Comparison of ENCODE assay signal across 15 cellular contexts in genomic region chrY:8622156-8622555, GRCh38.
DNase-seq lines count a peak whose midpoint lies in the region; ATAC-seq and TF ChIP-seq lines count a peak whose summit lies in the region.
"Had no signal": no experiment of that assay in that cellular context is flagged by ENCODE, and none has a peak within 500 bp of the region (broad histone marks: within the 10 kb centered on the region; RNA-seq: fewer than 3 reads in every experiment).

No MANE protein-coding gene starts in this region.

- no peaks in the 10 kb centered on the region for H3F3A ChIP-seq in smooth muscle cell (ENCODE audit: low read depth)

- H3K9me3 ChIP-seq in SJSA1 (replicated peaks) (no peaks in the 10 kb centered on the region), prostate gland (no peaks in the 10 kb centered on the region), smooth muscle cell (replicated peaks; ENCODE audit: low read depth) (no peaks in the 10 kb centered on the region)
- H3K9me3 ChIP-seq: BLaER1 treated with 17β-estradiol and CSF1 and Interleukin-3, amounts not matched to agents 10 nM and 100 nM had no signal

- no peak overlapping the region for H3K4me3 ChIP-seq in SJSA1
- H3K4me3 ChIP-seq in prostate gland: no peak overlapping the region
- H3K4me3 ChIP-seq in smooth muscle cell: no peak overlapping the region
- H3K4me3 ChIP-seq: BLaER1 treated with 17β-estradiol and CSF1 and Interleukin-3, amounts not matched to agents 10 nM and 100 nM had no signal

- H3K9me3 Mint-ChIP-seq in activated T-cell treated with anti-CD3 and anti-CD28 coated beads, Interleukin-2, amount 50 U/mL, for 4 hours: no peaks in the 10 kb centered on the region
- H3K9me3 Mint-ChIP-seq: CD8-positive, alpha-beta memory T cell had no signal

- H2AFZ ChIP-seq in smooth muscle cell (ENCODE audit: low read depth): no peak overlapping the region

- no peaks in the 10 kb centered on the region for H3K4me1 Mint-ChIP-seq in activated T-cell treated with anti-CD3 and anti-CD28 coated beads, Interleukin-2, amount 50 U/mL, for 4 hours (ENCODE audit: low read depth)
- H3K4me1 Mint-ChIP-seq: CD8-positive, alpha-beta memory T cell had no signal

- peak; percentile 6 for DNase-seq in NCI-H2196 (lab: John Stamatoyannopoulos, UW; ENCODE audit: unreplicated experiment)
- no peak for DNase-seq in NCI-H2196 treated with DMSO at 0.1 percent for 48 hours (lab: John Stamatoyannopoulos, UW; ENCODE audit: unreplicated experiment)
- peak; percentile 33 to 45 for DNase-seq in SJSA1 (ENCODE audit: low read depth in 1 of 2, low spot score in 2 of 2)
- peak; percentile 14 for DNase-seq in prostate gland (ENCODE audit: low spot score)
- no peak for DNase-seq in activated T-cell treated with anti-CD3 and anti-CD28 coated beads, Interleukin-2, amount 50 U/mL, for 4 hours
- no peak for DNase-seq in smooth muscle cell (lab: John Stamatoyannopoulos, UW; ENCODE audit: unreplicated experiment)
- DNase-seq in NCI-H1105 treated with DMSO at 0.1 percent for 48 hours (lab: John Stamatoyannopoulos, UW): no peak
- DNase-seq: CD8-positive, alpha-beta memory T cell; HCEC 1CT; NCI-H1417; NCI-H187 treated with DMSO at 0.1 percent for 48 hours; NCI-H69; SHP77 treated with DMSO at 0.1 percent for 48 hours had no signal

- WGBS in prostate gland: 17% methylated on average over 1 of the region's 1 CpG
- WGBS in smooth muscle cell (ENCODE audit: low lambda C conversion rate): no CpG with 5 or more reads among the region's 1 CpG

- no peaks in the 10 kb centered on the region for H3K36me3 Mint-ChIP-seq in activated T-cell treated with anti-CD3 and anti-CD28 coated beads, Interleukin-2, amount 50 U/mL, for 4 hours (ENCODE audit: insufficient read depth)
- H3K36me3 Mint-ChIP-seq: CD8-positive, alpha-beta memory T cell had no signal

- no peaks in the 10 kb centered on the region for H3K27me3 Mint-ChIP-seq in activated T-cell treated with anti-CD3 and anti-CD28 coated beads, Interleukin-2, amount 50 U/mL, for 4 hours (ENCODE audit: low read depth)
- H3K27me3 Mint-ChIP-seq: CD8-positive, alpha-beta memory T cell had no signal

- H3K4me2 ChIP-seq in smooth muscle cell: no peak overlapping the region
- H3K4me2 ChIP-seq: BLaER1 treated with 17β-estradiol and CSF1 and Interleukin-3, amounts not matched to agents 10 nM and 100 nM had no signal

- ATAC-seq in activated T-cell treated with anti-CD3 and anti-CD28 coated beads, Interleukin-2, amount 50 U/mL, for 4 hours: no peak
- no peak for ATAC-seq in GM21528 (IDR thresholded peaks at IDR 0.05; ENCODE audit: low FRiP score, unreplicated experiment)

- TF ChIP-seq CTCF in prostate gland (IDR thresholded peaks at IDR 0.05) (no peak), smooth muscle cell (IDR thresholded peaks at IDR 0.05; ENCODE audit: borderline replicate concordance, insufficient read depth, poor library complexity, severe bottlenecking) (no peak)

- no peaks in the 10 kb centered on the region for H4K20me1 ChIP-seq in smooth muscle cell (ENCODE audit: low read depth)
- H4K20me1 ChIP-seq: BLaER1 treated with 17β-estradiol and CSF1 and Interleukin-3, amounts not matched to agents 10 nM and 100 nM had no signal

- H3K4me1 ChIP-seq in SJSA1 (replicated peaks) (peaks cover 8% of the 10 kb centered on the region), prostate gland (replicated peaks) (no peaks in the 10 kb centered on the region), smooth muscle cell (ENCODE audit: low read depth) (no peaks in the 10 kb centered on the region)
- H3K4me1 ChIP-seq: BLaER1 treated with 17β-estradiol and CSF1 and Interleukin-3, amounts not matched to agents 10 nM and 100 nM had no signal

- H3K79me2 ChIP-seq in smooth muscle cell (ENCODE audit: low read depth): no peaks in the 10 kb centered on the region

- intact Hi-C loops in prostate gland (cut with DNase I): no loop called here

- no peak overlapping the region for H3K27ac ChIP-seq in SJSA1
- no peak overlapping the region for H3K27ac ChIP-seq in prostate gland
- H3K27ac ChIP-seq in smooth muscle cell (ENCODE audit: low read depth): no peak overlapping the region
- H3K27ac ChIP-seq: BLaER1 treated with 17β-estradiol and CSF1 and Interleukin-3, amounts not matched to agents 10 nM and 100 nM had no signal

- TF ChIP-seq POLR2A in prostate gland (IDR thresholded peaks at IDR 0.05): no peak

- H3K27me3 ChIP-seq in SJSA1 (replicated peaks) (no peaks in the 10 kb centered on the region), prostate gland (replicated peaks; ENCODE audit: insufficient read depth) (no peaks in the 10 kb centered on the region), smooth muscle cell (ENCODE audit: low read depth) (no peaks in the 10 kb centered on the region)
- H3K27me3 ChIP-seq: BLaER1 treated with 17β-estradiol and CSF1 and Interleukin-3, amounts not matched to agents 10 nM and 100 nM had no signal

- H3K9ac ChIP-seq in smooth muscle cell (ENCODE audit: low read depth): no peak overlapping the region
- H3K9ac ChIP-seq: BLaER1 treated with 17β-estradiol and CSF1 and Interleukin-3, amounts not matched to agents 10 nM and 100 nM had no signal

- H3K4me3 Mint-ChIP-seq in activated T-cell treated with anti-CD3 and anti-CD28 coated beads, Interleukin-2, amount 50 U/mL, for 4 hours: no peak overlapping the region
- H3K4me3 Mint-ChIP-seq: CD8-positive, alpha-beta memory T cell had no signal

- no peaks in the 10 kb centered on the region for H3K36me3 ChIP-seq in SJSA1
- H3K36me3 ChIP-seq in prostate gland: no peaks in the 10 kb centered on the region
- no peaks in the 10 kb centered on the region for H3K36me3 ChIP-seq in smooth muscle cell (ENCODE audit: low read depth)
- H3K36me3 ChIP-seq: BLaER1 treated with 17β-estradiol and CSF1 and Interleukin-3, amounts not matched to agents 10 nM and 100 nM had no signal

Comparison
In these comparisons a context has a peak if more than half of its experiments do, and no peak if none do; other contexts are left out.
1. DNase-seq: peak in NCI-H2196 (single experiment), SJSA1 (2 of 2) and prostate gland (single experiment); none in NCI-H2196 treated with DMSO at 0.1 percent for 48 hours (single experiment), activated T-cell treated with anti-CD3 and anti-CD28 coated beads, Interleukin-2, amount 50 U/mL, for 4 hours (single experiment), smooth muscle cell (single experiment) and NCI-H1105 treated with DMSO at 0.1 percent for 48 hours (single experiment).